Comparison of ENCODE assay signal across 9 cellular contexts in the genomic region with DNA sequence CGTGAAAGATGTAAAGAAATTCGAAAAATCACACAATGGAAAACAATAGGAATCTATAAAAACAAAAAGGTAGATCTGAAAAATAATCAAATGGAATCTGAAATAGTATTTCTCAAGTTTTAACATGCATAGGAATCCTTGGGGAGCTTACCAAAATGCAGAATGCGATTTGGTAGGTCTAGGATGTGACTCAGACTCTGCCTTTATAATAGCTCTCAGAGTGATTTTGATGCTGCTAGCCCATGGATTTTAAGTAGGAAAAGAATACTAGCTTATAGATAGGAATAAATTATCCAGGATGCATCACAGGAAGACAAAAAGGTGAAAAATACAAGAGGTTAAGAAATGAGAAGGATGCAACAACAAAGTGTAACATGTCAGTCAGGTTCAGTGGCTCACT. TPM values are rescaled to one million over a fixed set of nuclear protein-coding genes. Genes with fewer than 3 reads are reported as not detected.
"Had no signal": no experiment of that assay in that cellular context is flagged by ENCODE, and none has a peak within 500 bp of the region (broad histone marks: within the 10 kb centered on the region; RNA-seq: fewer than 3 reads in every experiment).

No MANE protein-coding gene starts in this region.

- H3K4me3 ChIP-seq: GM12878 had no signal

- ATAC-seq: GM12878 had no signal

- FAIRE-seq: G401.6, GM12878, GM12891, GM12892, GM18507, GM19239 had no signal

- DNase-seq: GDM1, GF-D8 had no signal

RNA-seq across cellular contexts. Expression of a gene that starts 24.7 kb away (rescaled TPM):
- total RNA-seq: G401 had no signal
